ENCODE assay signal across 8 cellular contexts in genomic region chr15:45200799-45201556, GRCh38. TPM values are rescaled to one million over a fixed set of nuclear protein-coding genes. Genes with fewer than 3 reads are reported as not detected.
DNase-seq lines count a peak whose midpoint lies in the region; TF ChIP-seq lines count a peak whose summit lies in the region.

No MANE protein-coding gene starts in this region.

- no peaks in the 10 kb centered on the region for H3K36me3 ChIP-seq in NT2/D1 (ENCODE audit: insufficient read depth, insufficient read length, low read length)

- H3K9ac ChIP-seq in NT2/D1 (ENCODE audit: insufficient read length, low read depth), result peak overlapping the region; percentile 82

- TF ChIP-seq CTCF in GM12865 (IDR thresholded peaks at IDR 0.05; ENCODE audit: insufficient read depth, low read depth, low read length, missing control alignments) (no peak), epithelial cell of esophagus (IDR thresholded peaks at IDR 0.05; ENCODE audit: insufficient read depth, low read depth, low read length, missing control alignments) (no peak)

- H3K4me3 ChIP-seq in GM12865 (ENCODE audit: low read depth, low read length) (peak overlapping the region; percentile 62), NT2/D1 (ENCODE audit: insufficient read length, low read depth) (peak overlapping the region; percentile 62), epithelial cell of esophagus (ENCODE audit: low read length) (peak overlapping the region; percentile 81), mononuclear cell (ENCODE audit: low read length) (peak overlapping the region; percentile 75)

- peak; percentile 92 for DNase-seq in GM12865 (ENCODE audit: low read depth)
- peak; percentile 79 for DNase-seq in HS-27A (ENCODE audit: low read depth)
- peak; percentile 68 for DNase-seq in NT2/D1 (ENCODE audit: low read depth, low spot score)
- peak; percentile 70 for DNase-seq in activated CD8-positive, alpha-beta memory T cell treated with anti-CD3 and anti-CD28 coated beads, Interleukin-2, amount 50 U/mL, for 24 hours (ENCODE audit: extremely low read depth)
- DNase-seq in epithelial cell of esophagus (ENCODE audit: low read depth), result peak; percentile 83
- DNase-seq in stimulated activated CD8-positive, alpha-beta memory T cell treated with anti-CD3 and anti-CD28 coated beads, Interleukin-15, amount 100 ng/mL, for 48 hours (ENCODE audit: low read depth in 2 of 2), result peak; percentile 62 to 72
- DNase-seq in HPDE6-E6E7 (ENCODE audit: extremely low spot score), result no peak

- no peaks in the 10 kb centered on the region for H3K9me3 ChIP-seq in NT2/D1 (ENCODE audit: insufficient read depth, low read length)
- no peaks in the 10 kb centered on the region for H3K9me3 ChIP-seq in mononuclear cell (ENCODE audit: low read depth, low read length)

- H3K27me3 ChIP-seq in NT2/D1 (ENCODE audit: insufficient read depth, insufficient read length) (no peaks in the 10 kb centered on the region), mononuclear cell (ENCODE audit: insufficient read depth, low read length) (no peaks in the 10 kb centered on the region)

- peaks cover 2% of the 10 kb centered on the region for H3K4me1 ChIP-seq in NT2/D1 (ENCODE audit: insufficient read depth, insufficient read length)
- H3K4me1 ChIP-seq in mononuclear cell (ENCODE audit: insufficient read depth, low read length), result peaks cover 37% of the 10 kb centered on the region

RNA-seq across cellular contexts. Expression of gene SHF, which starts 13.2 kb away (rescaled TPM):
- total RNA-seq in mononuclear cell, result 2.1 TPM

RNA-seq across cellular contexts. Expression of gene SLC28A2, which starts 51.1 kb away (rescaled TPM):
- total RNA-seq in mononuclear cell, result not detected
